10 cellular contexts compared by ENCODE assay signal in the genomic region with DNA sequence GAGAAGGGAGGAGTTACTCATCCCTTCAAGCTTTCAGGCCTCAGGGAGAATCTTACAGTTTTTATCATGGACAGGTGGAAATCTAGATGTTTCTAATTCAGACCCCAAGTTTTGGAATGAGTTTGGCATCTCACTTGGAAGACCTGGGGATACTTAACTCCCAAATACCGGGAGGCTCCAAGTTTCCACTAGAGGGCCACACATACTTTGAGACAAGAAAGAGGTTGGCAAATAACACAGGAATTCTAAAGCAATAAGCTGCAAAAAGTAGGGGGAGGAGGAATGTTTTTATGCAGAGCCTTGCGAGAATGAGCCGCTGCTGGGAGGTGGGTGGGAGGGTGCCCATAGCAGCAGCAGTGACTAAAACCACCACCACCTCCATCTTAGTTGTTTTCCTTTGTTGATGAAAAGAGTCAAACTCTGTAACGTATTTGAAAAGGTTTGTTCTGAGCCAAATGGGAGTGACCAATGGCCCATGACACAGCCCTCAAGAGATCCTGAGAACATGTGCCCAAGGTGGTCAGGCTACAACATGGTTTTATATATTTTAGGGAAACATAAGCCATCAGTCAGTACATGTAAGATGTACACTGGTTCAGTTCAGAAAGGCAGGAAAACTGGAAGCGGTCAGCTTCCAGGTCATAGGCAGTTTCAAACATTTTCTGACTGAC. TPM values are rescaled to one million over a fixed set of nuclear protein-coding genes. Genes with fewer than 3 reads are reported as not detected.
A peak's percentile ranks its signal among the peaks of the same experiment; 100 is the strongest.
DNase-seq lines count a peak whose midpoint lies in the region; ATAC-seq and TF ChIP-seq lines count a peak whose summit lies in the region.
"Had no signal": no experiment of that assay in that cellular context is flagged by ENCODE, and none has a peak within 500 bp of the region (broad histone marks: within the 10 kb centered on the region; RNA-seq: fewer than 3 reads in every experiment).

No MANE protein-coding gene starts in this region.

- no peak overlapping the region for H3K4me3 Mint-ChIP-seq in activated naive CD8-positive, alpha-beta T cell treated with anti-CD3 and anti-CD28 coated beads for 36 hours
- H3K4me3 Mint-ChIP-seq: natural killer cell; T-helper 1 cell treated with Interleukin-12 subunit alpha and Interleukin-12 subunit beta and Interleukin-4 antibody, amounts not matched to agents 30 μg/mL and 1 μg/mL, for 36 hours had no signal

- no peak overlapping the region for H2AFZ ChIP-seq in PC-9

- no peak for ATAC-seq in HG03159 (IDR thresholded peaks at IDR 0.05; ENCODE audit: unreplicated experiment)
- ATAC-seq: natural killer cell had no signal

- no peaks in the 10 kb centered on the region for H3K9me3 Mint-ChIP-seq in activated naive CD8-positive, alpha-beta T cell treated with anti-CD3 and anti-CD28 coated beads for 36 hours
- H3K9me3 Mint-ChIP-seq: natural killer cell; T-helper 1 cell treated with Interleukin-12 subunit alpha and Interleukin-12 subunit beta and Interleukin-4 antibody, amounts not matched to agents 30 μg/mL and 1 μg/mL, for 36 hours had no signal

- CTCF ChIA-PET in PC-9 (lab: Charles Lee), result interaction anchor here (0.6 kb wide), 1 partner anchor 9 kb away, joined by 3 read pairs; no protein-coding TSS in a partner anchor

- no peaks in the 10 kb centered on the region for H3K79me2 ChIP-seq in PC-9 (ENCODE audit: low read depth)

- no peaks in the 10 kb centered on the region for H3K36me3 ChIP-seq in GM06990 (ENCODE audit: control insufficient read depth, insufficient read depth, low read length)
- no peaks in the 10 kb centered on the region for H3K36me3 ChIP-seq in PC-9 (ENCODE audit: low read depth)
- H3K36me3 ChIP-seq in colonic mucosa, result no peaks in the 10 kb centered on the region

- H3K4me1 ChIP-seq in PC-9 (replicated peaks; ENCODE audit: insufficient read depth), result no peaks in the 10 kb centered on the region
- no peaks in the 10 kb centered on the region for H3K4me1 ChIP-seq in colonic mucosa

- no peaks in the 10 kb centered on the region for H3K27me3 Mint-ChIP-seq in activated naive CD8-positive, alpha-beta T cell treated with anti-CD3 and anti-CD28 coated beads for 36 hours

- POLR2A ChIA-PET in PC-9 (lab: Charles Lee; ENCODE audit: unreplicated experiment), result interaction anchor here (0.6 kb wide), 1 partner anchor 39 kb away, joined by 4 read pairs; no protein-coding TSS in a partner anchor

- no peaks in the 10 kb centered on the region for H3K4me1 Mint-ChIP-seq in activated naive CD8-positive, alpha-beta T cell treated with anti-CD3 and anti-CD28 coated beads for 36 hours
- H3K4me1 Mint-ChIP-seq: natural killer cell had no signal

- no peaks in the 10 kb centered on the region for H4K20me1 ChIP-seq in PC-9 (ENCODE audit: insufficient read depth)

- H3K27ac Mint-ChIP-seq in activated naive CD8-positive, alpha-beta T cell treated with anti-CD3 and anti-CD28 coated beads for 36 hours, result no peak overlapping the region
- H3K27ac Mint-ChIP-seq: natural killer cell; T-helper 1 cell treated with Interleukin-12 subunit alpha and Interleukin-12 subunit beta and Interleukin-4 antibody, amounts not matched to agents 30 μg/mL and 1 μg/mL, for 36 hours had no signal

- TF ChIP-seq CTCF in GM06990 (IDR thresholded peaks at IDR 0.05; ENCODE audit: insufficient read depth, low read length, poor library complexity, severe bottlenecking), result peak; percentile 15
- peak; percentile 53 for TF ChIP-seq CTCF in PC-9 (conservative IDR thresholded peaks at IDR 0.05)
- TF ChIP-seq CTCF in foreskin fibroblast (IDR thresholded peaks at IDR 0.05; ENCODE audit: low read depth, low read length), result peak; percentile 53
- TF ChIP-seq CTCF in colonic mucosa (IDR thresholded peaks at IDR 0.05), result no peak

- DNase-seq in GM06990 (ENCODE audit: extremely low read depth, insufficient read length), result no peak
- DNase-seq in PC-9, result no peak
- peak; percentile 14 to 22 for DNase-seq in foreskin fibroblast
- DNase-seq in renal cortical epithelial cell (ENCODE audit: low read depth), result peak; percentile 52
- DNase-seq in CD1c-positive myeloid dendritic cell (ENCODE audit: extremely low spot score), result no peak
- DNase-seq in activated naive CD8-positive, alpha-beta T cell treated with anti-CD3 and anti-CD28 coated beads for 36 hours, result no peak
- no peak for DNase-seq in colonic mucosa
- DNase-seq: natural killer cell had no signal

- H3F3A ChIP-seq in PC-9 (ENCODE audit: insufficient read depth, low read depth), result no peaks in the 10 kb centered on the region

- H3K9me2 ChIP-seq in PC-9 (ENCODE audit: insufficient read depth), result no peaks in the 10 kb centered on the region

- BruUV-seq in PC-9 (replicated peaks; lab: Mats Ljungman, UMichigan), result no TSS peak

- no peak overlapping the region for H3K4me2 ChIP-seq in PC-9

- H3K27me3 ChIP-seq in GM06990 (replicated peaks; ENCODE audit: control insufficient read depth, insufficient read depth, low read length) (no peaks in the 10 kb centered on the region), PC-9 (ENCODE audit: insufficient read depth, low read depth) (no peaks in the 10 kb centered on the region), colonic mucosa (no peaks in the 10 kb centered on the region)

- intact Hi-C loops in PC-9 (cut with micrococcal nuclease; ENCODE audit: unreplicated experiment), result no loop called here
- intact Hi-C loops in colonic mucosa (cut with DNase I), result no loop called here

- no peak overlapping the region for H3K9ac ChIP-seq in colonic mucosa (ENCODE audit: low read depth in 2 of 2, low read length in 2 of 2)

- no peaks in the 10 kb centered on the region for H3K9me3 ChIP-seq in PC-9 (ENCODE audit: insufficient read depth, low read depth)
- H3K9me3 ChIP-seq in colonic mucosa, result no peaks in the 10 kb centered on the region

- H3K27ac ChIP-seq in PC-9 (no peak overlapping the region), colonic mucosa (no peak overlapping the region)

- H3K4me3 ChIP-seq in GM06990 (replicated peaks; ENCODE audit: low read depth, low read length), result no peak overlapping the region
- no peak overlapping the region for H3K4me3 ChIP-seq in PC-9
- no peak overlapping the region for H3K4me3 ChIP-seq in foreskin fibroblast (ENCODE audit: low read depth in 1 of 2, low read length in 2 of 2)
- no peak overlapping the region for H3K4me3 ChIP-seq in colonic mucosa

- no peaks in the 10 kb centered on the region for H3K36me3 Mint-ChIP-seq in activated naive CD8-positive, alpha-beta T cell treated with anti-CD3 and anti-CD28 coated beads for 36 hours
- H3K36me3 Mint-ChIP-seq: natural killer cell had no signal

RNA-seq across cellular contexts. Expression of a gene that starts 34.2 kb away (rescaled TPM):
- 32.2 and 47.4 TPM in 2 replicates for total RNA-seq in PC-9 (2021)
- total RNA-seq in renal cortical epithelial cell, result 0.52 TPM in 1 of 2 replicates, not detected in the other
- total RNA-seq in activated naive CD8-positive, alpha-beta T cell treated with anti-CD3 and anti-CD28 coated beads for 36 hours, result not detected
- 100 to 1,000 TPM; 189 to 244 TPM for total RNA-seq in colonic mucosa
- total RNA-seq: natural killer cell had no signal

RNA-seq across cellular contexts. Expression of a gene that starts 54.4 kb away (rescaled TPM):
- total RNA-seq in PC-9 (2021) (not detected in 2 replicates), renal cortical epithelial cell (not detected in 2 replicates), colonic mucosa (not detected)
- total RNA-seq in activated naive CD8-positive, alpha-beta T cell treated with anti-CD3 and anti-CD28 coated beads for 36 hours, result not detected

RNA-seq across cellular contexts. Expression of a gene that starts 55.7 kb away (rescaled TPM):
- not detected in 2 replicates for total RNA-seq in PC-9 (2021)
- not detected in 2 replicates for total RNA-seq in renal cortical epithelial cell
- total RNA-seq in activated naive CD8-positive, alpha-beta T cell treated with anti-CD3 and anti-CD28 coated beads for 36 hours, result under 1 TPM; 0.35 to 0.40 TPM
- 1 to 10 TPM; 3.4 to 6.8 TPM for total RNA-seq in colonic mucosa

Comparison
In these comparisons a context has a peak if more than half of its experiments do, and no peak if none do; other contexts are left out.
1. DNase-seq: peak in foreskin fibroblast (2 of 2) and renal cortical epithelial cell (single experiment); none in GM06990 (single experiment), PC-9 (0 of 2), CD1c-positive myeloid dendritic cell (single experiment), activated naive CD8-positive, alpha-beta T cell treated with anti-CD3 and anti-CD28 coated beads for 36 hours (single experiment) and colonic mucosa (single experiment).
2. RNA of a gene that starts 34.2 kb away (total RNA-seq): 189 to 244 TPM in colonic mucosa and 32.2 to 47.4 TPM in PC-9; 0.52 TPM in renal cortical epithelial cell and not detected in activated naive CD8-positive, alpha-beta T cell treated with anti-CD3 and anti-CD28 coated beads for 36 hours; every median in the first group is over 10 times any median in the second.